In the genomic region with DNA sequence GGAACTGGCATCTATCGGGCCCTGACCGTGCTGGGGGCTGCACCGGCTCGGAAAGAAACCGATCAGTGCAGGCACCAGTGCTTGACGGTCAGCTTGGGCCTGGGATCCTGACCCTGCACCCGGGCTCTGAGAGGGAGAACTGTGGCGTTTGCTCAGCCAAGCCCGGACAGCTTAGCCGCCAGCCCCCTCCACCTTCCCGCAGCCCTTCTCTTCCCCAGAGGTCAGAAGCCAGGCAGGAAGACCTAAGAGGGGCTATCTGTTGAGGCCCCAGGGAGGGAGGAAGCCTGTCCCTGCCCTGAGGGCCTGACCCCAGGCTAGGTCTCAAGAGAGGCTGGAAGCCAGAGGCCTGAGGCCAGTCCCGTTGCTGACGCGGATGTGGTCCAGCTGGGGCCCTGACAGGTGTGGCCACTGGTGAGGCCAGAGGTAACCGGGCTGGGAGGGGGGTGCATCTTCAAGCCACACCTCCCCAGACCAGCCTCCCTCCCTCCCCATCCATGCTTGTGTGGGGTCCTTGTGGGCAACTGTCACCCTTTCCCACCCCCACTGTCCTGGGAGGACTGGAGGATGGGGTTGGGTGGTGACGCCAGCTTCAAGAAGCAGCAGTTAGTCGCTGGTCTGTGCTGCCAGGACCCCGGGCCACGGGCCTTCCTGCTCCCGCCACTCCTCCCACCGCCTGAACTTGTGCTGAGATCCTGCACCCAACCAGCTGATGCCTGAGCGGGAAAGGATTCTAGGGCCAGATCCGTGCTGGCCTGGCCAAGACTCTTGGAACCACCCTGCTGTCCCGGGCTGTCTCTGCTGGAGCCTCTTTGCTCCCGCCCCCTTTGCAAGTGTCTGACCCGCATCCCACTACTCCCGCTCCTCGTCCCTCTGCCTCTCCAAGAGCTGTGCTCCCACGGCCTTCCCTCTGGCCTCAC, we compare ENCODE assay signal across 8 cellular contexts. TPM values are rescaled to one million over a fixed set of nuclear protein-coding genes. Genes with fewer than 3 reads are reported as not detected.
DNase-seq lines count a peak whose midpoint lies in the region; ATAC-seq and TF ChIP-seq lines count a peak whose summit lies in the region.

No MANE protein-coding gene starts in this region.

- H3K23ac ChIP-seq in mesenchymal stem cell (ENCODE audit: low read length in 2 of 2) = peak overlapping the region in 1 of 2 experiments; percentile 34

- no peak overlapping the region for H3K14ac ChIP-seq in mesenchymal stem cell (ENCODE audit: low read length in 2 of 2)

- DNase-seq in Right ventricle myocardium inferior (ENCODE audit: missing footprints) = peak; percentile 83
- no peak for DNase-seq in cardiac septum (ENCODE audit: low spot score)
- peak in 1 of 2 donors; percentile 45 for DNase-seq in cardiac fibroblast (ENCODE audit: low read depth in 2 of 2)
- DNase-seq in mesenchymal stem cell = peak; percentile 54
- DNase-seq in epidermal melanocyte (ENCODE audit: insufficient read length, low spot score) = no peak
- DNase-seq in NCI-H2171 (lab: John Stamatoyannopoulos, UW) = no peak
- no peak for DNase-seq in hippocampal formation (lab: John Stamatoyannopoulos, UW)

- H3K36me3 ChIP-seq in mesenchymal stem cell (ENCODE audit: control insufficient read depth in 1 of 2, insufficient read depth in 2 of 2, low read depth in 1 of 2, low read length in 2 of 2) = peaks cover 32 to 42% of the 10 kb centered on the region in 2 experiments

- H3K27me3 ChIP-seq in mesenchymal stem cell (ENCODE audit: control insufficient read depth in 1 of 2, insufficient read depth in 1 of 2, low read length in 2 of 2) = no peaks in the 10 kb centered on the region

- H3K9me3 ChIP-seq in mesenchymal stem cell (ENCODE audit: control insufficient read depth, low read length) = no peaks in the 10 kb centered on the region

- intact Hi-C loops in Right ventricle myocardium inferior (cut with DNase I) (loop anchor here (1.0 kb wide), 1 partner anchor 22 kb away; no protein-coding TSS in a partner anchor), cardiac septum (cut with DNase I) (no loop called here)

- peak overlapping the region; percentile 28 for H4K91ac ChIP-seq in mesenchymal stem cell (ENCODE audit: low read length)

- H3K4me2 ChIP-seq in mesenchymal stem cell (ENCODE audit: low read length, poor library complexity, severe bottlenecking) = no peak overlapping the region

- H2AK5ac ChIP-seq in mesenchymal stem cell (ENCODE audit: low read length, severe bottlenecking) = no peak overlapping the region

- TF ChIP-seq CTCF in cardiac fibroblast (IDR thresholded peaks at IDR 0.05; ENCODE audit: low read depth, low read length) = no peak

- H3K4me1 ChIP-seq in mesenchymal stem cell (ENCODE audit: control insufficient read depth, insufficient read depth, low read depth, low read length) = peaks cover 72% of the 10 kb centered on the region

- H2BK120ac ChIP-seq in mesenchymal stem cell (ENCODE audit: low read depth, low read length) = no peak overlapping the region

- ATAC-seq in Right ventricle myocardium inferior (peak; percentile 50), GM18517 (IDR thresholded peaks at IDR 0.05; ENCODE audit: unreplicated experiment) (no peak)

- no peak overlapping the region for H2BK15ac ChIP-seq in mesenchymal stem cell (ENCODE audit: low read depth, poor library complexity, severe bottlenecking)

- peak overlapping the region; percentile 53 for H3K9ac ChIP-seq in mesenchymal stem cell (ENCODE audit: low read length)

- peak overlapping the region; percentile 1 to 8 for H3K4me3 ChIP-seq in cardiac fibroblast (replicated peaks in 1 of 2; ENCODE audit: low read depth in 2 of 2, low read length in 2 of 2)
- H3K4me3 ChIP-seq in mesenchymal stem cell (ENCODE audit: insufficient read depth in 1 of 2, low read depth in 1 of 2, low read length in 2 of 2) = peak overlapping the region in 1 of 2 experiments; percentile 55

- H2AFZ ChIP-seq in mesenchymal stem cell (ENCODE audit: low read depth, low read length) = no peak overlapping the region

- no peak overlapping the region for H2BK12ac ChIP-seq in mesenchymal stem cell (ENCODE audit: low read length in 2 of 2)

- H4K8ac ChIP-seq in mesenchymal stem cell (ENCODE audit: low read length) = peak overlapping the region; percentile 1

- H3K27ac ChIP-seq in mesenchymal stem cell (ENCODE audit: low read length, poor library complexity, severe bottlenecking) = no peak overlapping the region

- H3K79me1 ChIP-seq in mesenchymal stem cell (replicated peaks; ENCODE audit: low read length, poor library complexity, severe bottlenecking) = peaks cover 3% of the 10 kb centered on the region

- 51% methylated on average over 29 of the region's 29 CpGs for WGBS in mesenchymal stem cell

- H2BK5ac ChIP-seq in mesenchymal stem cell (ENCODE audit: low read depth, low read length, poor library complexity, severe bottlenecking) = no peak overlapping the region

- no peak overlapping the region for H3K18ac ChIP-seq in mesenchymal stem cell (ENCODE audit: low read depth in 1 of 2, low read length in 2 of 2)

- no peak overlapping the region for H3K4ac ChIP-seq in mesenchymal stem cell (ENCODE audit: low read depth in 1 of 2, low read length in 2 of 2)

RNA-seq across cellular contexts. Expression of a gene that starts 2.6 kb away (rescaled TPM):
- total RNA-seq in Right ventricle myocardium inferior = 119 TPM
- 96.2 TPM for total RNA-seq in cardiac septum
- polyA plus RNA-seq in mesenchymal stem cell (2013, experiment 1 of 2) = 26.3 TPM
- polyA plus RNA-seq in mesenchymal stem cell (2013, experiment 2 of 2) = 26.6 TPM

RNA-seq across cellular contexts. Expression of a gene that starts 6.6 kb away (rescaled TPM):
- 21.8 TPM for total RNA-seq in Right ventricle myocardium inferior
- total RNA-seq in cardiac septum = 30.5 TPM
- 282 TPM for polyA plus RNA-seq in mesenchymal stem cell (2013, experiment 1 of 2)
- polyA plus RNA-seq in mesenchymal stem cell (2013, experiment 2 of 2) = 274 TPM

RNA-seq across cellular contexts. Expression of a gene that starts 20.7 kb away (rescaled TPM):
- total RNA-seq in Right ventricle myocardium inferior = 0.51 TPM
- 0.62 TPM for total RNA-seq in cardiac septum
- polyA plus RNA-seq in mesenchymal stem cell (2013, experiment 1 of 2) = 0.04 TPM
- polyA plus RNA-seq in mesenchymal stem cell (2013, experiment 2 of 2) = 0.04 TPM

RNA-seq across cellular contexts. Expression of a gene that starts 23.2 kb away (rescaled TPM):
- total RNA-seq in Right ventricle myocardium inferior = 265 TPM
- 174 TPM for total RNA-seq in cardiac septum
- polyA plus RNA-seq in mesenchymal stem cell (2013, experiment 1 of 2) = 79.5 TPM
- 83.6 TPM for polyA plus RNA-seq in mesenchymal stem cell (2013, experiment 2 of 2)

RNA-seq across cellular contexts. Expression of a gene that starts 27.2 kb away (rescaled TPM):
- total RNA-seq in Right ventricle myocardium inferior (119 TPM), cardiac septum (50.2 TPM)
- 17.8 TPM for polyA plus RNA-seq in mesenchymal stem cell (2013, experiment 1 of 2)
- polyA plus RNA-seq in mesenchymal stem cell (2013, experiment 2 of 2) = 17.7 TPM

Comparison
In these comparisons a context has a peak if more than half of its experiments do, and no peak if none do; other contexts are left out.
1. DNase-seq: peak in Right ventricle myocardium inferior (single experiment) and mesenchymal stem cell (single experiment); none in cardiac septum (single experiment), epidermal melanocyte (single experiment), NCI-H2171 (single experiment) and hippocampal formation (0 of 2).